Comparison of ENCODE assay signal across 1 cellular context in the genomic region with DNA sequence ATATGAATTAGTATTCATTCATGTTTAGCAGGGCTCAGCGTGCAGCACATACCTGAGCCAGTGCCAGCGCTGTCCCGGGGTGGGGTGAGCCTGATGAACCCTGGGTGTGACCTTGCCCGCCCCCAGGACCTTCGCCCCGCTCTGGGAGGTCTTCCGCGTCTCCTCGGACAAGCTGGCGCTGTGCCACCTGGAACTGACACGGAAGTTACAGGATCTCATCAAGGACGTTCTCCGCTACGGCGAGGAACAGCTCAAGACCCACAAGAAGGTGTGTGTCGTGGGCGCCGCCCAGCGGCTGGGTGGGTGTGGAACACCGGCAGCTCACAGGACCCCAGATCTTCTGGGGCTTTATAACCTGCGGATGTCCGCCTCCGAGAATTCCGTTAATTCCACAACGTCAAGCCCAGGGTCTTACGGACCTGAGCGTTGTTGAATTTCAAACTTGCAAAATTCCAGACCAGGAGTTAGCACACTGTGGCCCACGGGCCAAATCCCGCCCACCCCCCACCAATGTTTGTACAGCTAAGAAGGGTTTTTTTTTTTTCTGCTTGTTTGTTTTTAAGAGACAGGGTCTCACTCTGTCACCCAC.
TF ChIP-seq lines count a peak whose summit lies in the region.

No MANE protein-coding gene starts in this region.

TF ChIP-seq in SK-N-SH, 30 proteins besides CTCF, POLR2A, EP300 and RAD21 (continued from another document):
- TF ChIP-seq USF2 (IDR thresholded peaks at IDR 0.05; ENCODE audit: borderline replicate concordance, low read depth, low read length) (no peak), SMC3 (IDR thresholded peaks at IDR 0.05; ENCODE audit: low read depth, low read length) (no peak), GABPA (IDR thresholded peaks at IDR 0.05; ENCODE audit: low read depth) (no peak), REST (IDR thresholded peaks at IDR 0.05; ENCODE audit: low read depth, low read length) (no peak), NRF1 (IDR thresholded peaks at IDR 0.05; ENCODE audit: low read depth, low read length) (no peak), TEAD4 (IDR thresholded peaks at IDR 0.05; ENCODE audit: borderline replicate concordance, insufficient read depth) (no peak), FOSL2 (IDR thresholded peaks at IDR 0.05; ENCODE audit: borderline replicate concordance, low read depth) (no peak), USF1 (IDR thresholded peaks at IDR 0.05; ENCODE audit: borderline replicate concordance, low read depth) (no peak), IRF3 (IDR thresholded peaks at IDR 0.05; ENCODE audit: low read depth, low read length) (no peak), FOXJ3 (CRISPR knock-in tag; IDR thresholded peaks at IDR 0.05) (no peak), SIN3A (IDR thresholded peaks at IDR 0.05; ENCODE audit: borderline replicate concordance, low read depth, low read length) (no peak), YY1 (IDR thresholded peaks at IDR 0.05; ENCODE audit: low read depth) (no peak), ELF1 (IDR thresholded peaks at IDR 0.05) (no peak), FOXM1 (IDR thresholded peaks at IDR 0.05; ENCODE audit: low read depth) (no peak), RXRA (IDR thresholded peaks at IDR 0.05; ENCODE audit: borderline replicate concordance, low read depth) (no peak), CHD2 (IDR thresholded peaks at IDR 0.05; ENCODE audit: low read length, partially characterized antibody) (no peak), RFX5 (IDR thresholded peaks at IDR 0.05; ENCODE audit: low read length) (no peak)
- TF ChIP-seq, protein P1, sequence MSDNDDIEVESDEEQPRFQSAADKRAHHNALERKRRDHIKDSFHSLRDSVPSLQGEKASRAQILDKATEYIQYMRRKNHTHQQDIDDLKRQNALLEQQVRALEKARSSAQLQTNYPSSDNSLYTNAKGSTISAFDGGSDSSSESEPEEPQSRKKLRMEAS (IDR thresholded peaks at IDR 0.05; ENCODE audit: low read depth), result no peak
